In genomic region chr2:159202568-159203071, GRCh38 we compare ENCODE assay signal across 8 cellular contexts.
DNase-seq lines count a peak whose midpoint lies in the region; ATAC-seq and TF ChIP-seq lines count a peak whose summit lies in the region.

No MANE protein-coding gene starts in this region.

- H3K36me3 ChIP-seq in lower lobe of right lung (peaks cover 39% of the 10 kb centered on the region), upper lobe of left lung (peaks cover 0 to 50% (median 20%) of the 10 kb centered on the region in 4 donors), H7 (replicated peaks; ENCODE audit: control insufficient read depth, insufficient read depth, low read length) (no peaks in the 10 kb centered on the region)

- peak; percentile 79 to 80 for ATAC-seq in lower lobe of right lung
- ATAC-seq in upper lobe of left lung (ENCODE audit: low FRiP score in 2 of 2): peak; percentile 84 to 93
- ATAC-seq in GM21423 (IDR thresholded peaks at IDR 0.05; ENCODE audit: unreplicated experiment): no peak

- 79 to 90% methylated on average over 3 to 4 of the region's 4 CpGs for WGBS in upper lobe of left lung, 2 donors

- no peaks in the 10 kb centered on the region for H3K9me3 ChIP-seq in lower lobe of right lung
- H3K9me3 ChIP-seq in upper lobe of left lung: no peaks in the 10 kb centered on the region

- peak; percentile 39 for DNase-seq in NCI-H2171 (lab: John Stamatoyannopoulos, UW)
- peak; percentile 69 for DNase-seq in epidermal melanocyte (ENCODE audit: insufficient read length, low spot score)
- no peak for DNase-seq in lower lobe of right lung
- peak in 1 of 2 donors; percentile 53 for DNase-seq in upper lobe of left lung
- no peak for DNase-seq in cerebellar cortex (ENCODE audit: low spot score)
- DNase-seq in H7: no peak
- no peak for DNase-seq in SW 1271 (lab: John Stamatoyannopoulos, UW)

- H3K27ac ChIP-seq in lower lobe of right lung (peak overlapping the region; percentile 0), upper lobe of left lung (peak overlapping the region in 3 of 4 donors; percentile 23 to 63 (median 62))

- TF ChIP-seq EP300 in upper lobe of left lung (IDR thresholded peaks at IDR 0.05): peak in 1 of 4 donors; percentile 32

- H3K4me1 ChIP-seq in lower lobe of right lung (peaks cover 28% of the 10 kb centered on the region), upper lobe of left lung (peaks cover 11 to 31% (median 23%) of the 10 kb centered on the region in 4 donors)

- H3K27me3 ChIP-seq in lower lobe of right lung (ENCODE audit: low read depth) (no peaks in the 10 kb centered on the region), upper lobe of left lung (no peaks in the 10 kb centered on the region), H7 (ENCODE audit: control insufficient read depth, insufficient read depth, low read length) (no peaks in the 10 kb centered on the region)

- H3K4me3 ChIP-seq in lower lobe of right lung (no peak overlapping the region), upper lobe of left lung (no peak overlapping the region), H7 (ENCODE audit: insufficient read depth, low read depth, low read length) (no peak overlapping the region)

- intact Hi-C loops in lower lobe of right lung (cut with DNase I): no loop called here

- TF ChIP-seq POLR2A in upper lobe of left lung (IDR thresholded peaks at IDR 0.05): no peak

- no peak for TF ChIP-seq CTCF in lower lobe of right lung (IDR thresholded peaks at IDR 0.05)
- no peak for TF ChIP-seq CTCF in upper lobe of left lung (IDR thresholded peaks at IDR 0.05)

Comparison
In these comparisons a context has a peak if more than half of its experiments do, and no peak if none do; other contexts are left out.
1. DNase-seq: peak in NCI-H2171 (single experiment) and epidermal melanocyte (single experiment); none in lower lobe of right lung (single experiment), cerebellar cortex (single experiment), H7 (single experiment) and SW 1271 (0 of 2).